In the genomic region with DNA sequence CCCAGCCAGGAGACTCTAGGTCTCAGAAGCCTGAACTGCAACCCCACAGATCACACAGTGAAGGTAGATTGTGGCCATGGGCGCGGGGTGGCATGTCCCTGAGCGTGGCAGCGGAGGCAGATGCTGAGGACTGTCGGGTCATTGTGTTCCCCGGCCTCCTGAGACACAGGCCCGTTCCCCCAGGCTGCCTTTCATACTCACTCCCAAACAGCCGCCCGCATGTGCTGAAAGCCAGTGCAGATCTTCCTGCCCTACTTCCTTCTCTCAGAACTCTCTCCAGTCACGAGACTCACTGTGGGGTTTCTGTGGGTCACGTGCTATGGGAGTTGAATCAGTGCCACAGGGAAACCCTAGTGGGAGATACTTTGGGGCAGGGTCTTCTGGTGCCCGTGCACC, we compare ENCODE assay signal across 15 cellular contexts.
"Had no signal": no experiment of that assay in that cellular context is flagged by ENCODE, and none has a peak within 500 bp of the region (broad histone marks: within the 10 kb centered on the region; RNA-seq: fewer than 3 reads in every experiment).

No MANE protein-coding gene starts in this region.

- H3K27me3 Mint-ChIP-seq: activated CD4-positive, alpha-beta T cell treated with anti-CD3 and anti-CD28 coated beads, Interleukin-2, amount 10 ng/mL, durations not matched to agents 24 days and 14 days; activated naive CD8-positive, alpha-beta T cell treated with anti-CD3 and anti-CD28 coated beads, Interleukin-2, amount 50 U/mL, for 24 hours; memory B cell; naive thymus-derived CD8-positive, alpha-beta T cell had no signal

- H3K4me1 ChIP-seq: transverse colon had no signal

- ATAC-seq: activated naive CD8-positive, alpha-beta T cell treated with anti-CD3 and anti-CD28 coated beads, Interleukin-2, amount 50 U/mL, for 24 hours; activated T-cell treated with anti-CD3 and anti-CD28 coated beads, Interleukin-2, amount 50 U/mL, for 72 hours; left lobe of liver; naive thymus-derived CD8-positive, alpha-beta T cell; pancreas; WTC11 had no signal

- H3K4me3 ChIP-seq: pancreas, transverse colon had no signal

- H3K9me3 Mint-ChIP-seq: activated CD4-positive, alpha-beta T cell treated with anti-CD3 and anti-CD28 coated beads, Interleukin-2, amount 10 ng/mL, durations not matched to agents 24 days and 14 days; activated naive CD8-positive, alpha-beta T cell treated with anti-CD3 and anti-CD28 coated beads, Interleukin-2, amount 50 U/mL, for 24 hours; activated T-cell treated with anti-CD3 and anti-CD28 coated beads, Interleukin-2, amount 50 U/mL, for 72 hours; memory B cell; naive thymus-derived CD8-positive, alpha-beta T cell; WTC11 had no signal

- H3K27ac ChIP-seq: pancreas had no signal

- H3K27me3 ChIP-seq: pancreas, transverse colon had no signal

- H3K4me3 Mint-ChIP-seq: activated CD4-positive, alpha-beta T cell treated with anti-CD3 and anti-CD28 coated beads, Interleukin-2, amount 10 ng/mL, durations not matched to agents 24 days and 14 days; activated naive CD8-positive, alpha-beta T cell treated with anti-CD3 and anti-CD28 coated beads, Interleukin-2, amount 50 U/mL, for 24 hours; activated T-cell treated with anti-CD3 and anti-CD28 coated beads, Interleukin-2, amount 50 U/mL, for 72 hours; memory B cell; naive thymus-derived CD8-positive, alpha-beta T cell; WTC11 had no signal

- H3K4me1 Mint-ChIP-seq: activated CD4-positive, alpha-beta T cell treated with anti-CD3 and anti-CD28 coated beads, Interleukin-2, amount 10 ng/mL, durations not matched to agents 24 days and 14 days; memory B cell; WTC11 had no signal

- DNase-seq: activated CD4-positive, alpha-beta T cell treated with anti-CD3 and anti-CD28 coated beads, Interleukin-2, amount 10 ng/mL, durations not matched to agents 24 days and 14 days; activated CD8-positive, alpha-beta memory T cell treated with anti-CD3 and anti-CD28 coated beads, Interleukin-2, amount 50 U/mL, for 48 hours; activated naive CD4-positive, alpha-beta T cell treated with Interleukin-2 at 50 U/mL for 16 hours; activated naive CD8-positive, alpha-beta T cell treated with anti-CD3 and anti-CD28 coated beads, Interleukin-2, amount 50 U/mL, for 24 hours; activated T-cell treated with anti-CD3 and anti-CD28 coated beads, Interleukin-2, amount 50 U/mL, for 72 hours; naive thymus-derived CD8-positive, alpha-beta T cell; stimulated activated CD4-positive, alpha-beta T cell treated with anti-CD3 and anti-CD28 coated beads, Interleukin-2, amount 100 ng/mL, for 48 hours; stimulated activated naive CD4-positive, alpha-beta T cell; substantia nigra; T-helper 1 cell; transverse colon had no signal

- H3K27ac Mint-ChIP-seq: activated CD4-positive, alpha-beta T cell treated with anti-CD3 and anti-CD28 coated beads, Interleukin-2, amount 10 ng/mL, durations not matched to agents 24 days and 14 days; activated naive CD8-positive, alpha-beta T cell treated with anti-CD3 and anti-CD28 coated beads, Interleukin-2, amount 50 U/mL, for 24 hours; activated T-cell treated with anti-CD3 and anti-CD28 coated beads, Interleukin-2, amount 50 U/mL, for 72 hours; memory B cell; naive thymus-derived CD8-positive, alpha-beta T cell; WTC11 had no signal
